In the genomic region with DNA sequence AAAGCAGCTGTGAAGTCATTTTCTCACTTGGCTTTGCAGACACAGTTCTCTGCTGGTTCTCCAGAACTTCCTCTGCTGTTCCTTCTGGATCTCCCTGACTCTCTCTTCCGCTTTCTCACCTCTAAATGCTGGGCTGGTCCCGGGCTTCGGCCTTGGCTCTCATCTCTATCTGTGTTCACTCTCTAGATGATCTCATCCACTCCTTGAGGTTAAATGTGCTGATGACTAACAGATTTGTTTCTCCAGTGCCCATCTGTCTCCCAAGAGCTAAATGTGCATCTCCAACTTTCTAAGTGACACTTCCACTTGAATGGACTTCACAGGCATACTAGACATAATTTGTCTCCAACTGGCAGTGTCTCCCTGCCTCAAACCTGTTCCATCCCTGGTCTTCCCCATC, we compare ENCODE assay signal across 8 cellular contexts.
DNase-seq lines count a peak whose midpoint lies in the region; ATAC-seq lines count a peak whose summit lies in the region.

No MANE protein-coding gene starts in this region.

- no peaks in the 10 kb centered on the region for H3K9me3 Mint-ChIP-seq in effector memory CD8-positive, alpha-beta T cell

- peaks cover 44 to 73% of the 10 kb centered on the region in 2 donors for H3K4me1 Mint-ChIP-seq in effector memory CD8-positive, alpha-beta T cell (ENCODE audit: low read depth in 2 of 2)

- H3K27me3 Mint-ChIP-seq in effector memory CD8-positive, alpha-beta T cell, result no peaks in the 10 kb centered on the region

- H3K4me3 Mint-ChIP-seq in effector memory CD8-positive, alpha-beta T cell, result peak overlapping the region; percentile 9 to 61

- ATAC-seq in GM18511 (IDR thresholded peaks at IDR 0.05; ENCODE audit: unreplicated experiment), result peak; percentile 46
- peak; percentile 23 for ATAC-seq in effector memory CD8-positive, alpha-beta T cell (replicated peaks)
- ATAC-seq in HG03196 (IDR thresholded peaks at IDR 0.05; ENCODE audit: unreplicated experiment), result no peak
- ATAC-seq in HG02970 (IDR thresholded peaks at IDR 0.05; ENCODE audit: low FRiP score, unreplicated experiment), result no peak

- H3K36me3 Mint-ChIP-seq in effector memory CD8-positive, alpha-beta T cell (ENCODE audit: insufficient read depth), result peaks cover 6% of the 10 kb centered on the region

- DNase-seq in NCI-H524 (lab: John Stamatoyannopoulos, UW) (peak; percentile 65 to 89), renal cortical epithelial cell (ENCODE audit: low read depth) (peak; percentile 53), SKM-1 treated with dmso at 0.1 percent for 144 hours (lab: John Stamatoyannopoulos, UW; ENCODE audit: unreplicated experiment) (no peak), NCI-H1694 (lab: John Stamatoyannopoulos, UW) (no peak)
- DNase-seq in effector memory CD8-positive, alpha-beta T cell, result no peak

- H3K27ac Mint-ChIP-seq in effector memory CD8-positive, alpha-beta T cell, result peak overlapping the region; percentile 79 to 93

Comparison
In these comparisons a context has a peak if more than half of its experiments do, and no peak if none do; other contexts are left out.
1. ATAC-seq: peak in GM18511 (single experiment) and effector memory CD8-positive, alpha-beta T cell (single experiment); none in HG03196 (single experiment) and HG02970 (single experiment).
2. DNase-seq: peak in NCI-H524 (2 of 2) and renal cortical epithelial cell (single experiment); none in effector memory CD8-positive, alpha-beta T cell (0 of 3), SKM-1 treated with dmso at 0.1 percent for 144 hours (single experiment) and NCI-H1694 (single experiment).